Comparison of ENCODE assay signal across 1 cellular context in the genomic region with DNA sequence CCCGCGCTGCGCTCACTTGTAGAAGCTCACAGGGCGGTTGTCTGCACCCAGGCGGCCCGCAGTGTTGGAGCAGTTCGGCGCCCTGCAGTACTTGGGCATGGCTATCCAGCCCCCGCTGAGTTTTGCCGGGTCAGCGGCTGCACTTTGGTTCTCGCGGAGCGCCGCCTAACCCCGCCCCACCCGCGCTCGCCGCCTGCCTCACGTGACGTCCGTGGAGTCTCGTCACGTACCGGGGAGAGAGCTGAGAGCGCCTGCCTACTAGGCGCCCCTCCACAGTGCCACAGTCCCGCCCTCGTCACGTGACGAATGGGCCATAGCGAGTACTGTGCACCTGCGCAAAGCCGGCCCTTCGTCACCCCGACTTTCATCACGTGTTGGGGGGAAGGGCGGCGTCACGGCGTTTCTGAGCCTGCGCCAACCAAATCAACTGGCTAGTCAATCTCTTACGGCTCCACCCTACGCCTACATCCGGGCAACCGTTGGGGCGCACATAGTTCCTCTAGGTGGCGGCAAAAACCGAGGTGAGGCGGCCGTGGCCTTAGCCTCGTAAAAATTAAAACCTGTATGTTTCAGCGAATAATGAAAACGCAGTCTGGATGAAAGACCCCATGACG.
A peak's percentile ranks its signal among the peaks of the same experiment; 100 is the strongest.
TF ChIP-seq lines count a peak whose summit lies in the region.

A gene with protein sequence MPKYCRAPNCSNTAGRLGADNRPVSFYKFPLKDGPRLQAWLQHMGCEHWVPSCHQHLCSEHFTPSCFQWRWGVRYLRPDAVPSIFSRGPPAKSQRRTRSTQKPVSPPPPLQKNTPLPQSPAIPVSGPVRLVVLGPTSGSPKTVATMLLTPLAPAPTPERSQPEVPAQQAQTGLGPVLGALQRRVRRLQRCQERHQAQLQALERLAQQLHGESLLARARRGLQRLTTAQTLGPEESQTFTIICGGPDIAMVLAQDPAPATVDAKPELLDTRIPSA (minus strand): TSS at position 167 of the 614 bp plus-strand sequence. CDS start 68 bp downstream, at position 99.

TF ChIP-seq in H1, 55 proteins besides CTCF, POLR2A, EP300 and RAD21:
- TF ChIP-seq, protein P1, sequence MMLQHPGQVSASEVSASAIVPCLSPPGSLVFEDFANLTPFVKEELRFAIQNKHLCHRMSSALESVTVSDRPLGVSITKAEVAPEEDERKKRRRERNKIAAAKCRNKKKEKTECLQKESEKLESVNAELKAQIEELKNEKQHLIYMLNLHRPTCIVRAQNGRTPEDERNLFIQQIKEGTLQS (IDR thresholded peaks at IDR 0.05; ENCODE audit: insufficient read depth, low read depth, low read length): peak; percentile 93
- peak; percentile 22 for TF ChIP-seq KDM4A (IDR thresholded peaks at IDR 0.05; ENCODE audit: low read depth, low read length, severe bottlenecking)
- TF ChIP-seq RBBP5 (IDR thresholded peaks at IDR 0.05; ENCODE audit: borderline replicate concordance, low read depth, low read length): peak; percentile 36; the same call in 1 of the 2 replicates
- TF ChIP-seq JUND (IDR thresholded peaks at IDR 0.05; ENCODE audit: low read length): peak; percentile 47; the same call in 1 of the 2 replicates
- TF ChIP-seq SIRT6 (IDR thresholded peaks at IDR 0.05; ENCODE audit: low read length): no peak
- TF ChIP-seq RNF2 (IDR thresholded peaks at IDR 0.05; ENCODE audit: borderline replicate concordance, low read depth, low read length, missing control alignments, poor library complexity, severe bottlenecking): no peak
- TF ChIP-seq GABPA (IDR thresholded peaks at IDR 0.05; ENCODE audit: borderline replicate concordance, insufficient read depth, low read length): no peak
- peak; percentile 70 for TF ChIP-seq TBP (IDR thresholded peaks at IDR 0.05; ENCODE audit: low read depth, low read length)
- TF ChIP-seq ASH2L (IDR thresholded peaks at IDR 0.05; ENCODE audit: low read length): peak; percentile 62
- no peak for TF ChIP-seq SUZ12 (IDR thresholded peaks at IDR 0.05; ENCODE audit: low read length)
- no peak for TF ChIP-seq SAP30 (IDR thresholded peaks at IDR 0.05; ENCODE audit: insufficient read depth, insufficient replicate concordance, low read length)
- TF ChIP-seq, protein P2, sequence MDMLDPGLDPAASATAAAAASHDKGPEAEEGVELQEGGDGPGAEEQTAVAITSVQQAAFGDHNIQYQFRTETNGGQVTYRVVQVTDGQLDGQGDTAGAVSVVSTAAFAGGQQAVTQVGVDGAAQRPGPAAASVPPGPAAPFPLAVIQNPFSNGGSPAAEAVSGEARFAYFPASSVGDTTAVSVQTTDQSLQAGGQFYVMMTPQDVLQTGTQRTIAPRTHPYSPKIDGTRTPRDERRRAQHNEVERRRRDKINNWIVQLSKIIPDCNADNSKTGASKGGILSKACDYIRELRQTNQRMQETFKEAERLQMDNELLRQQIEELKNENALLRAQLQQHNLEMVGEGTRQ (IDR thresholded peaks at IDR 0.05; ENCODE audit: low read length): peak; percentile 99
- no peak for TF ChIP-seq KDM1A (IDR thresholded peaks at IDR 0.05; ENCODE audit: borderline replicate concordance, low read length)
- TF ChIP-seq TCF12 (IDR thresholded peaks at IDR 0.05; ENCODE audit: low read depth, low read length): peak; percentile 77; the same call in 1 of the 2 replicates
- TF ChIP-seq FOSL1 (IDR thresholded peaks at IDR 0.05; ENCODE audit: insufficient read depth, low read depth, low read length): no peak
- TF ChIP-seq HDAC2 (IDR thresholded peaks at IDR 0.05; ENCODE audit: borderline replicate concordance in 1 of 2, low read depth in 2 of 2, low read length in 2 of 2): peak in 1 of 2 experiments; percentile 77; a peak in 2 of 4 replicates
- TF ChIP-seq SIN3A (conservative IDR thresholded peaks at IDR 0.05 in 1 of 2, IDR thresholded peaks at IDR 0.05 in 1 of 2; ENCODE audit: low read depth in 1 of 2, low read length in 2 of 2): peak in 1 of 2 experiments; percentile 69; a peak in 1 of 4 replicates
- TF ChIP-seq, protein P3, sequence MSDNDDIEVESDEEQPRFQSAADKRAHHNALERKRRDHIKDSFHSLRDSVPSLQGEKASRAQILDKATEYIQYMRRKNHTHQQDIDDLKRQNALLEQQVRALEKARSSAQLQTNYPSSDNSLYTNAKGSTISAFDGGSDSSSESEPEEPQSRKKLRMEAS (IDR thresholded peaks at IDR 0.05): peak; percentile 95
- no peak for TF ChIP-seq KDM5A (IDR thresholded peaks at IDR 0.05; ENCODE audit: low read length)
- TF ChIP-seq SIX5 (IDR thresholded peaks at IDR 0.05; ENCODE audit: low read depth, low read length): no peak
- peak; percentile 82 for TF ChIP-seq TAF1 (IDR thresholded peaks at IDR 0.05; ENCODE audit: low read depth, low read length)
- no peak for TF ChIP-seq GTF2F1 (IDR thresholded peaks at IDR 0.05; ENCODE audit: borderline replicate concordance, low read depth, low read length)
- peak; percentile 95 for TF ChIP-seq PHF8 (conservative IDR thresholded peaks at IDR 0.05; ENCODE audit: low read depth, low read length)
- TF ChIP-seq, protein P4, sequence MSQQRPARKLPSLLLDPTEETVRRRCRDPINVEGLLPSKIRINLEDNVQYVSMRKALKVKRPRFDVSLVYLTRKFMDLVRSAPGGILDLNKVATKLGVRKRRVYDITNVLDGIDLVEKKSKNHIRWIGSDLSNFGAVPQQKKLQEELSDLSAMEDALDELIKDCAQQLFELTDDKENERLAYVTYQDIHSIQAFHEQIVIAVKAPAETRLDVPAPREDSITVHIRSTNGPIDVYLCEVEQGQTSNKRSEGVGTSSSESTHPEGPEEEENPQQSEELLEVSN (IDR thresholded peaks at IDR 0.05): no peak; the same call in none of the 2 replicates
- peak; percentile 54; the same call in 1 of the 2 replicates for TF ChIP-seq NRF1 (IDR thresholded peaks at IDR 0.05; ENCODE audit: low read depth, low read length)
- TF ChIP-seq BCL11A (IDR thresholded peaks at IDR 0.05; ENCODE audit: low read depth in 2 of 2, low read length in 2 of 2): no peak
- TF ChIP-seq TEAD4 (IDR thresholded peaks at IDR 0.05; ENCODE audit: low read depth, low read length): no peak
- TF ChIP-seq CREB1 (IDR thresholded peaks at IDR 0.05): peak; percentile 89
- peak; percentile 89 for TF ChIP-seq BACH1 (IDR thresholded peaks at IDR 0.05; ENCODE audit: low read length)
- TF ChIP-seq CHD2 (IDR thresholded peaks at IDR 0.05; ENCODE audit: low read length): no peak
- TF ChIP-seq HDAC6 (IDR thresholded peaks at IDR 0.05; ENCODE audit: low read depth, low read length): no peak
- TF ChIP-seq, protein P5, sequence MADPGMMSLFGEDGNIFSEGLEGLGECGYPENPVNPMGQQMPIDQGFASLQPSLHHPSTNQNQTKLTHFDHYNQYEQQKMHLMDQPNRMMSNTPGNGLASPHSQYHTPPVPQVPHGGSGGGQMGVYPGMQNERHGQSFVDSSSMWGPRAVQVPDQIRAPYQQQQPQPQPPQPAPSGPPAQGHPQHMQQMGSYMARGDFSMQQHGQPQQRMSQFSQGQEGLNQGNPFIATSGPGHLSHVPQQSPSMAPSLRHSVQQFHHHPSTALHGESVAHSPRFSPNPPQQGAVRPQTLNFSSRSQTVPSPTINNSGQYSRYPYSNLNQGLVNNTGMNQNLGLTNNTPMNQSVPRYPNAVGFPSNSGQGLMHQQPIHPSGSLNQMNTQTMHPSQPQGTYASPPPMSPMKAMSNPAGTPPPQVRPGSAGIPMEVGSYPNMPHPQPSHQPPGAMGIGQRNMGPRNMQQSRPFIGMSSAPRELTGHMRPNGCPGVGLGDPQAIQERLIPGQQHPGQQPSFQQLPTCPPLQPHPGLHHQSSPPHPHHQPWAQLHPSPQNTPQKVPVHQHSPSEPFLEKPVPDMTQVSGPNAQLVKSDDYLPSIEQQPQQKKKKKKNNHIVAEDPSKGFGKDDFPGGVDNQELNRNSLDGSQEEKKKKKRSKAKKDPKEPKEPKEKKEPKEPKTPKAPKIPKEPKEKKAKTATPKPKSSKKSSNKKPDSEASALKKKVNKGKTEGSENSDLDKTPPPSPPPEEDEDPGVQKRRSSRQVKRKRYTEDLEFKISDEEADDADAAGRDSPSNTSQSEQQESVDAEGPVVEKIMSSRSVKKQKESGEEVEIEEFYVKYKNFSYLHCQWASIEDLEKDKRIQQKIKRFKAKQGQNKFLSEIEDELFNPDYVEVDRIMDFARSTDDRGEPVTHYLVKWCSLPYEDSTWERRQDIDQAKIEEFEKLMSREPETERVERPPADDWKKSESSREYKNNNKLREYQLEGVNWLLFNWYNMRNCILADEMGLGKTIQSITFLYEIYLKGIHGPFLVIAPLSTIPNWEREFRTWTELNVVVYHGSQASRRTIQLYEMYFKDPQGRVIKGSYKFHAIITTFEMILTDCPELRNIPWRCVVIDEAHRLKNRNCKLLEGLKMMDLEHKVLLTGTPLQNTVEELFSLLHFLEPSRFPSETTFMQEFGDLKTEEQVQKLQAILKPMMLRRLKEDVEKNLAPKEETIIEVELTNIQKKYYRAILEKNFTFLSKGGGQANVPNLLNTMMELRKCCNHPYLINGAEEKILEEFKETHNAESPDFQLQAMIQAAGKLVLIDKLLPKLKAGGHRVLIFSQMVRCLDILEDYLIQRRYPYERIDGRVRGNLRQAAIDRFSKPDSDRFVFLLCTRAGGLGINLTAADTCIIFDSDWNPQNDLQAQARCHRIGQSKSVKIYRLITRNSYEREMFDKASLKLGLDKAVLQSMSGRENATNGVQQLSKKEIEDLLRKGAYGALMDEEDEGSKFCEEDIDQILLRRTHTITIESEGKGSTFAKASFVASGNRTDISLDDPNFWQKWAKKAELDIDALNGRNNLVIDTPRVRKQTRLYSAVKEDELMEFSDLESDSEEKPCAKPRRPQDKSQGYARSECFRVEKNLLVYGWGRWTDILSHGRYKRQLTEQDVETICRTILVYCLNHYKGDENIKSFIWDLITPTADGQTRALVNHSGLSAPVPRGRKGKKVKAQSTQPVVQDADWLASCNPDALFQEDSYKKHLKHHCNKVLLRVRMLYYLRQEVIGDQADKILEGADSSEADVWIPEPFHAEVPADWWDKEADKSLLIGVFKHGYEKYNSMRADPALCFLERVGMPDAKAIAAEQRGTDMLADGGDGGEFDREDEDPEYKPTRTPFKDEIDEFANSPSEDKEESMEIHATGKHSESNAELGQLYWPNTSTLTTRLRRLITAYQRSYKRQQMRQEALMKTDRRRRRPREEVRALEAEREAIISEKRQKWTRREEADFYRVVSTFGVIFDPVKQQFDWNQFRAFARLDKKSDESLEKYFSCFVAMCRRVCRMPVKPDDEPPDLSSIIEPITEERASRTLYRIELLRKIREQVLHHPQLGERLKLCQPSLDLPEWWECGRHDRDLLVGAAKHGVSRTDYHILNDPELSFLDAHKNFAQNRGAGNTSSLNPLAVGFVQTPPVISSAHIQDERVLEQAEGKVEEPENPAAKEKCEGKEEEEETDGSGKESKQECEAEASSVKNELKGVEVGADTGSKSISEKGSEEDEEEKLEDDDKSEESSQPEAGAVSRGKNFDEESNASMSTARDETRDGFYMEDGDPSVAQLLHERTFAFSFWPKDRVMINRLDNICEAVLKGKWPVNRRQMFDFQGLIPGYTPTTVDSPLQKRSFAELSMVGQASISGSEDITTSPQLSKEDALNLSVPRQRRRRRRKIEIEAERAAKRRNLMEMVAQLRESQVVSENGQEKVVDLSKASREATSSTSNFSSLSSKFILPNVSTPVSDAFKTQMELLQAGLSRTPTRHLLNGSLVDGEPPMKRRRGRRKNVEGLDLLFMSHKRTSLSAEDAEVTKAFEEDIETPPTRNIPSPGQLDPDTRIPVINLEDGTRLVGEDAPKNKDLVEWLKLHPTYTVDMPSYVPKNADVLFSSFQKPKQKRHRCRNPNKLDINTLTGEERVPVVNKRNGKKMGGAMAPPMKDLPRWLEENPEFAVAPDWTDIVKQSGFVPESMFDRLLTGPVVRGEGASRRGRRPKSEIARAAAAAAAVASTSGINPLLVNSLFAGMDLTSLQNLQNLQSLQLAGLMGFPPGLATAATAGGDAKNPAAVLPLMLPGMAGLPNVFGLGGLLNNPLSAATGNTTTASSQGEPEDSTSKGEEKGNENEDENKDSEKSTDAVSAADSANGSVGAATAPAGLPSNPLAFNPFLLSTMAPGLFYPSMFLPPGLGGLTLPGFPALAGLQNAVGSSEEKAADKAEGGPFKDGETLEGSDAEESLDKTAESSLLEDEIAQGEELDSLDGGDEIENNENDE (IDR thresholded peaks at IDR 0.05; ENCODE audit: insufficient replicate concordance, low read length): peak; percentile 29
- TF ChIP-seq RFX5 (IDR thresholded peaks at IDR 0.05; ENCODE audit: borderline replicate concordance, low read depth, low read length): no peak
- TF ChIP-seq BRCA1 (IDR thresholded peaks at IDR 0.05; ENCODE audit: low read depth, low read length): no peak
- peak; percentile 89 for TF ChIP-seq POLR2AphosphoS5 (IDR thresholded peaks at IDR 0.05; ENCODE audit: low read depth, low read length)
- TF ChIP-seq SP4 (IDR thresholded peaks at IDR 0.05; ENCODE audit: low read length): peak; percentile 69; the same call in 1 of the 2 replicates
- TF ChIP-seq SP1 (IDR thresholded peaks at IDR 0.05; ENCODE audit: low read depth, low read length): no peak
- TF ChIP-seq TAF7 (optimal IDR thresholded peaks at IDR 0.05; ENCODE audit: borderline replicate concordance, low read depth, low read length): peak; percentile 66
